8 cellular contexts compared by ENCODE assay signal in genomic region chr19:4062576-4063368, GRCh38. TPM values are rescaled to one million over a fixed set of nuclear protein-coding genes. Genes with fewer than 3 reads are reported as not detected.
A peak's percentile ranks its signal among the peaks of the same experiment; 100 is the strongest.
DNase-seq lines count a peak whose midpoint lies in the region; ATAC-seq, FAIRE-seq and TF ChIP-seq lines count a peak whose summit lies in the region.

No MANE protein-coding gene starts in this region.

- no peak overlapping the region for H3K4me3 ChIP-seq in CD8-positive, alpha-beta T cell (ENCODE audit: low read depth, low read length)
- H3K4me3 ChIP-seq in Peyer's patch, result peak overlapping the region; percentile 85 to 100 (median 96)
- H3K4me3 ChIP-seq in epithelial cell of esophagus (ENCODE audit: low read length), result peak overlapping the region; percentile 73
- peak overlapping the region in 2 of 4 donors; percentile 76 to 93 for H3K4me3 ChIP-seq in pancreas
- H3K4me3 ChIP-seq in Caco-2 (ENCODE audit: low read depth, low read length), result no peak overlapping the region

- ATAC-seq in CD8-positive, alpha-beta T cell, result no peak
- ATAC-seq in pancreas, result no peak
- no peak for ATAC-seq in HG02763 (IDR thresholded peaks at IDR 0.05; ENCODE audit: unreplicated experiment)
- no peak for ATAC-seq in HG02840 (IDR thresholded peaks at IDR 0.05; ENCODE audit: low FRiP score, unreplicated experiment)

- no peak for DNase-seq in CD8-positive, alpha-beta T cell
- DNase-seq in Peyer's patch (no peak), epithelial cell of esophagus (ENCODE audit: low read depth) (no peak), pancreas (peak in 2 of 6 donors; percentile 48 to 58), NCI-H2029 (lab: John Stamatoyannopoulos, UW) (no peak), Caco-2 (no peak)

- CTCF ChIA-PET in CD8-positive, alpha-beta T cell (lab: Charles Lee), result interaction anchor here (0.6 to 1.4 kb wide), 6 partner anchors 12 to 140 kb away, joined by 3 read pairs; no protein-coding TSS in a partner anchor
- CTCF ChIA-PET in Caco-2 (lab: Charles Lee), result interaction anchor here (0.6 kb wide), 1 partner anchor 19 kb away, joined by 5 read pairs; no protein-coding TSS in a partner anchor

- H3K27me3 Mint-ChIP-seq in CD8-positive, alpha-beta T cell (ENCODE audit: low read depth), result no peaks in the 10 kb centered on the region
- H3K27me3 Mint-ChIP-seq in Caco-2 (ENCODE audit: insufficient read depth, unreplicated experiment), result no peaks in the 10 kb centered on the region

- no peak for FAIRE-seq in pancreas (lab: Jason Lieb, UNC)

- no TSS peak for BruUV-seq in Caco-2 (replicated peaks; lab: Mats Ljungman, UMichigan)

- 43 to 44% methylated on average over 20 of the region's 20 CpGs for WGBS in pancreas, 2 donors

- H3K9me3 Mint-ChIP-seq in CD8-positive, alpha-beta T cell, result no peaks in the 10 kb centered on the region
- no peaks in the 10 kb centered on the region for H3K9me3 Mint-ChIP-seq in Caco-2 (ENCODE audit: unreplicated experiment)

- POLR2A ChIA-PET in CD8-positive, alpha-beta T cell (lab: Charles Lee), result interaction anchor here (0.6 to 2.3 kb wide), 4 partner anchors 11 to 75 kb away, joined by 3 to 7 read pairs (median 4); no protein-coding TSS in a partner anchor
- POLR2A ChIA-PET in Caco-2 (lab: Charles Lee), result no interaction called here

- H3K27ac Mint-ChIP-seq in CD8-positive, alpha-beta T cell, result peak overlapping the region; percentile 87
- no peak overlapping the region for H3K27ac Mint-ChIP-seq in Caco-2 (ENCODE audit: unreplicated experiment)

- H3K4me1 ChIP-seq in CD8-positive, alpha-beta T cell (ENCODE audit: insufficient read depth, low read length), result peaks cover 63% of the 10 kb centered on the region
- H3K4me1 ChIP-seq in Peyer's patch (peaks cover 5 to 65% (median 54%) of the 10 kb centered on the region in 4 donors), pancreas (peaks cover 36 to 56% (median 42%) of the 10 kb centered on the region in 3 donors), Caco-2 (peaks cover 47% of the 10 kb centered on the region)

- peaks cover 16% of the 10 kb centered on the region for H3K36me3 ChIP-seq in CD8-positive, alpha-beta T cell (ENCODE audit: insufficient read depth, low read length)
- peaks cover 0 to 4% (median 0%) of the 10 kb centered on the region in 3 donors for H3K36me3 ChIP-seq in Peyer's patch
- H3K36me3 ChIP-seq in pancreas, result no peaks in the 10 kb centered on the region
- H3K36me3 ChIP-seq in Caco-2 (ENCODE audit: control insufficient read depth, insufficient read depth, low read length), result no peaks in the 10 kb centered on the region; the same call in none of the 2 replicates

- TF ChIP-seq POLR2A in Peyer's patch (IDR thresholded peaks at IDR 0.05), result no peak

- H3K27me3 ChIP-seq in CD8-positive, alpha-beta T cell (ENCODE audit: insufficient read depth, low read length), result no peaks in the 10 kb centered on the region
- no peaks in the 10 kb centered on the region for H3K27me3 ChIP-seq in Peyer's patch
- H3K27me3 ChIP-seq in pancreas, result no peaks in the 10 kb centered on the region
- no peaks in the 10 kb centered on the region for H3K27me3 ChIP-seq in Caco-2 (replicated peaks; ENCODE audit: control insufficient read depth, insufficient read depth, low read length)

- intact Hi-C loops in CD8-positive, alpha-beta T cell (cut with DNase I, micrococcal nuclease), result loop anchor here in 1 of 2 experiments (10.0 kb wide), 1 partner anchor 558 kb away; the partner anchor contains the start of genes DOHH and FZR1
- intact Hi-C loops in pancreas (cut with DNase I) (no loop called here), Caco-2 (cut with micrococcal nuclease; ENCODE audit: unreplicated experiment) (loop anchor here (10.0 kb wide), 1 partner anchor 78 kb away; the partner anchor contains the start of gene EEF2)

- peak overlapping the region; percentile 85 for H3K4me3 Mint-ChIP-seq in CD8-positive, alpha-beta T cell
- no peak overlapping the region for H3K4me3 Mint-ChIP-seq in Caco-2 (ENCODE audit: unreplicated experiment)

- H3K27ac ChIP-seq in CD8-positive, alpha-beta T cell (ENCODE audit: low read depth, low read length), result peak overlapping the region; percentile 11
- peak overlapping the region; percentile 96 to 100 (median 98) for H3K27ac ChIP-seq in Peyer's patch
- H3K27ac ChIP-seq in pancreas, result peak overlapping the region; percentile 68 to 93 (median 84)

- peaks cover 26% of the 10 kb centered on the region for H3K4me1 Mint-ChIP-seq in CD8-positive, alpha-beta T cell (ENCODE audit: low read depth)
- H3K4me1 Mint-ChIP-seq in Caco-2 (ENCODE audit: low read depth, unreplicated experiment), result no peaks in the 10 kb centered on the region

- H3K36me3 Mint-ChIP-seq in CD8-positive, alpha-beta T cell, result peaks cover 5% of the 10 kb centered on the region
- H3K36me3 Mint-ChIP-seq in Caco-2 (ENCODE audit: insufficient read depth, unreplicated experiment), result peaks cover 41% of the 10 kb centered on the region

- no peaks in the 10 kb centered on the region for H3K9me3 ChIP-seq in CD8-positive, alpha-beta T cell (ENCODE audit: low read length)
- H3K9me3 ChIP-seq in Peyer's patch (no peaks in the 10 kb centered on the region), pancreas (no peaks in the 10 kb centered on the region), Caco-2 (no peaks in the 10 kb centered on the region)

- TF ChIP-seq CTCF in CD8-positive, alpha-beta T cell (IDR thresholded peaks at IDR 0.05), result no peak
- TF ChIP-seq CTCF in Peyer's patch (IDR thresholded peaks at IDR 0.05), result no peak
- no peak for TF ChIP-seq CTCF in epithelial cell of esophagus (IDR thresholded peaks at IDR 0.05; ENCODE audit: insufficient read depth, low read depth, low read length, missing control alignments)
- TF ChIP-seq CTCF in pancreas (IDR thresholded peaks at IDR 0.05), result no peak
- no peak for TF ChIP-seq CTCF in Caco-2 (IDR thresholded peaks at IDR 0.05; ENCODE audit: insufficient read depth in 1 of 2, low read depth in 1 of 2, low read length in 1 of 2, severe bottlenecking in 1 of 2, unreplicated experiment in 1 of 2)

RNA-seq across cellular contexts. Expression of gene ZBTB7A, which starts 3.9 kb away (rescaled TPM):
- 10 to 100 TPM; 58.2 to 64.5 TPM for total RNA-seq in CD8-positive, alpha-beta T cell
- total RNA-seq in Peyer's patch, result 100 to 1,000 TPM in 2 of 4 donors, 10 to 100 TPM in 2; 74.3 to 149 (median 96.1) TPM
- total RNA-seq in pancreas, result 10 to 100 TPM; 10.9 to 25.0 (median 15.6) TPM
- 1 to 10 TPM; 6.1 to 9.3 TPM for polyA plus RNA-seq in pancreas
- 11.9 and 14.7 TPM in 2 replicates for total RNA-seq in Caco-2 (2022)

RNA-seq across cellular contexts. Expression of gene PIAS4, which starts 55.2 kb away (rescaled TPM):
- total RNA-seq in CD8-positive, alpha-beta T cell, result 10 to 100 TPM; 11.6 to 14.9 TPM
- total RNA-seq in Peyer's patch, result 10 to 100 TPM; 15.9 to 47.9 (median 24.2) TPM
- total RNA-seq in pancreas, result 10 to 100 TPM; 13.4 to 25.3 (median 16.1) TPM
- polyA plus RNA-seq in pancreas, result 10 to 100 TPM; 12.8 to 14.8 TPM
- 43.3 and 45.7 TPM in 2 replicates for total RNA-seq in Caco-2 (2022)

Comparison
In these comparisons a context has a peak if more than half of its experiments do, and no peak if none do; other contexts are left out.
1. H3K27ac ChIP-seq: peak in every context shown above with its lines; median percentile 98 in Peyer's patch; 84 in pancreas; 11 in CD8-positive, alpha-beta T cell.
2. H3K4me3 ChIP-seq: peak in Peyer's patch (4 of 4) and epithelial cell of esophagus (single experiment); none in CD8-positive, alpha-beta T cell (single experiment) and Caco-2 (single experiment).